ENCODE assay signal across 9 cellular contexts in genomic region chr20:38167851-38168760, GRCh38. TPM values are rescaled to one million over a fixed set of nuclear protein-coding genes. Genes with fewer than 3 reads are reported as not detected.
DNase-seq lines count a peak whose midpoint lies in the region; ATAC-seq and TF ChIP-seq lines count a peak whose summit lies in the region.
"Had no signal": no experiment of that assay in that cellular context is flagged by ENCODE, and none has a peak within 500 bp of the region (broad histone marks: within the 10 kb centered on the region; RNA-seq: fewer than 3 reads in every experiment).

No MANE protein-coding gene starts in this region.

- H3K4me1 ChIP-seq in neural progenitor cell, result peaks cover 4% of the 10 kb centered on the region
- no peaks in the 10 kb centered on the region for H3K4me1 ChIP-seq in CD8-positive, alpha-beta T cell (ENCODE audit: insufficient read depth, low read length)

- peaks cover 32% of the 10 kb centered on the region for H3K4me1 Mint-ChIP-seq in neural progenitor cell
- H3K4me1 Mint-ChIP-seq in CD8-positive, alpha-beta T cell (ENCODE audit: low read depth), result peaks cover 3% of the 10 kb centered on the region

- peaks cover 17% of the 10 kb centered on the region for H3K27me3 ChIP-seq in neural progenitor cell
- H3K27me3 ChIP-seq in CD8-positive, alpha-beta T cell (ENCODE audit: insufficient read depth, low read length), result peaks cover 6% of the 10 kb centered on the region
- H3K27me3 ChIP-seq: tibial nerve had no signal

- no peaks in the 10 kb centered on the region for H3K9me3 Mint-ChIP-seq in neural progenitor cell
- H3K9me3 Mint-ChIP-seq in CD8-positive, alpha-beta T cell, result no peaks in the 10 kb centered on the region

- H2AFZ ChIP-seq in neural progenitor cell (replicated peaks), result no peak overlapping the region

- no peak overlapping the region for H3K4me2 ChIP-seq in neural progenitor cell

- CTCF ChIA-PET in CD8-positive, alpha-beta T cell (lab: Charles Lee), result interaction anchor here (1.9 kb wide), 1 partner anchor 111 kb away, joined by 4 read pairs; no protein-coding TSS in a partner anchor

- no peaks in the 10 kb centered on the region for H3K36me3 ChIP-seq in neural progenitor cell
- no peaks in the 10 kb centered on the region for H3K36me3 ChIP-seq in CD8-positive, alpha-beta T cell (ENCODE audit: insufficient read depth, low read length)
- H3K36me3 ChIP-seq: tibial nerve had no signal

- intact Hi-C loops in CD8-positive, alpha-beta T cell (cut with DNase I, micrococcal nuclease), result loop anchor here in 1 of 2 experiments (5.0 kb wide), 1 partner anchor 96 kb away; no protein-coding TSS in a partner anchor

- H3K36me3 Mint-ChIP-seq in neural progenitor cell, result no peaks in the 10 kb centered on the region
- no peaks in the 10 kb centered on the region for H3K36me3 Mint-ChIP-seq in CD8-positive, alpha-beta T cell

- H3K9me3 ChIP-seq in neural progenitor cell (ENCODE audit: low read depth), result no peaks in the 10 kb centered on the region
- H3K9me3 ChIP-seq in CD8-positive, alpha-beta T cell (ENCODE audit: low read length), result no peaks in the 10 kb centered on the region
- H3K9me3 ChIP-seq: tibial nerve had no signal

- no peak overlapping the region for H3K27ac ChIP-seq in neural progenitor cell
- no peak overlapping the region for H3K27ac ChIP-seq in CD8-positive, alpha-beta T cell (ENCODE audit: low read depth, low read length)

- POLR2A ChIA-PET in CD8-positive, alpha-beta T cell (lab: Charles Lee), result no interaction called here

- no peaks in the 10 kb centered on the region for H3F3A ChIP-seq in neural progenitor cell (ENCODE audit: low read depth)

- no peak for ATAC-seq in CD8-positive, alpha-beta T cell

- peak overlapping the region; percentile 50 for H3K27ac Mint-ChIP-seq in neural progenitor cell
- H3K27ac Mint-ChIP-seq in CD8-positive, alpha-beta T cell, result no peak overlapping the region

- no peak overlapping the region for H3K4me3 Mint-ChIP-seq in neural progenitor cell
- H3K4me3 Mint-ChIP-seq in CD8-positive, alpha-beta T cell, result no peak overlapping the region

- peaks cover 11% of the 10 kb centered on the region for H3K27me3 Mint-ChIP-seq in neural progenitor cell (ENCODE audit: insufficient read depth, low read depth)
- H3K27me3 Mint-ChIP-seq in CD8-positive, alpha-beta T cell (ENCODE audit: low read depth), result peaks cover 32% of the 10 kb centered on the region

- no peak overlapping the region for H3K9ac ChIP-seq in neural progenitor cell

- H3K4me3 ChIP-seq in epithelial cell of esophagus (ENCODE audit: low read length) (no peak overlapping the region), neural progenitor cell (no peak overlapping the region)
- H3K4me3 ChIP-seq in CD8-positive, alpha-beta T cell (ENCODE audit: low read depth, low read length), result no peak overlapping the region
- H3K4me3 ChIP-seq: tibial nerve had no signal

- no peak for TF ChIP-seq CTCF in epithelial cell of esophagus (IDR thresholded peaks at IDR 0.05; ENCODE audit: insufficient read depth, low read depth, low read length, missing control alignments)
- TF ChIP-seq CTCF in neural progenitor cell (IDR thresholded peaks at IDR 0.05), result no peak
- no peak for TF ChIP-seq CTCF in CD8-positive, alpha-beta T cell (IDR thresholded peaks at IDR 0.05)

- DNase-seq in CD1c-positive myeloid dendritic cell (ENCODE audit: extremely low spot score), result peak; percentile 91
- peak; percentile 44 for DNase-seq in NOMO-1 treated with dmso at 0.1 percent for 144 hours (lab: John Stamatoyannopoulos, UW; ENCODE audit: unreplicated experiment)
- peak; percentile 80 for DNase-seq in epithelial cell of esophagus (ENCODE audit: low read depth)
- DNase-seq in neural progenitor cell (ENCODE audit: low spot score), result peak; percentile 29
- no peak for DNase-seq in DMS 273 treated with DMSO at 0.1 percent for 48 hours (lab: John Stamatoyannopoulos, UW)
- DNase-seq in stimulated activated CD4-positive, alpha-beta T cell treated with anti-CD3 and anti-CD28 coated beads, Interleukin-15, amount 100 ng/mL, for 24 hours, result no peak
- DNase-seq in midbrain (lab: John Stamatoyannopoulos, UW), result no peak
- DNase-seq in CD8-positive, alpha-beta T cell, result no peak

- H4K20me1 ChIP-seq in neural progenitor cell (ENCODE audit: low read depth), result no peaks in the 10 kb centered on the region

- H3K79me2 ChIP-seq in neural progenitor cell (ENCODE audit: low read depth), result no peaks in the 10 kb centered on the region

RNA-seq across cellular contexts. Expression of gene TGM2, which starts 3.0 kb away (rescaled TPM):
- total RNA-seq in neural progenitor cell (ENCODE audit: low replicate concordance), result 0.22 and 0.28 TPM in 2 replicates
- not detected for total RNA-seq in CD8-positive, alpha-beta T cell

Comparison
In these comparisons a context has a peak if more than half of its experiments do, and no peak if none do; other contexts are left out.
1. DNase-seq: peak in CD1c-positive myeloid dendritic cell (single experiment), NOMO-1 treated with dmso at 0.1 percent for 144 hours (single experiment), epithelial cell of esophagus (single experiment) and neural progenitor cell (single experiment); none in DMS 273 treated with DMSO at 0.1 percent for 48 hours (single experiment), stimulated activated CD4-positive, alpha-beta T cell treated with anti-CD3 and anti-CD28 coated beads, Interleukin-15, amount 100 ng/mL, for 24 hours (single experiment), midbrain (single experiment) and CD8-positive, alpha-beta T cell (0 of 7).